Comparison of ENCODE assay signal across 1 cellular context in genomic region chr11:66311965-66312548, GRCh38.
A peak's percentile ranks its signal among the peaks of the same experiment; 100 is the strongest.
TF ChIP-seq lines count a peak whose summit lies in the region.

No MANE protein-coding gene starts in this region.

TF ChIP-seq in K562, 482 proteins besides CTCF, POLR2A, EP300 and RAD21 (continued from another document and continues in another):
- TF ChIP-seq E4F1 (CRISPR knock-in tag; IDR thresholded peaks at IDR 0.05; ENCODE audit: borderline replicate concordance) = no peak
- no peak for TF ChIP-seq ZC3H8 (IDR thresholded peaks at IDR 0.05)
- TF ChIP-seq MTA1 (IDR thresholded peaks at IDR 0.05; ENCODE audit: borderline replicate concordance) = no peak; the same call in 1 of the 2 replicates
- TF ChIP-seq SP2 (IDR thresholded peaks at IDR 0.05; ENCODE audit: extremely low read depth, low read depth, low read length, poor library complexity, severe bottlenecking) = no peak
- TF ChIP-seq, protein P1, sequence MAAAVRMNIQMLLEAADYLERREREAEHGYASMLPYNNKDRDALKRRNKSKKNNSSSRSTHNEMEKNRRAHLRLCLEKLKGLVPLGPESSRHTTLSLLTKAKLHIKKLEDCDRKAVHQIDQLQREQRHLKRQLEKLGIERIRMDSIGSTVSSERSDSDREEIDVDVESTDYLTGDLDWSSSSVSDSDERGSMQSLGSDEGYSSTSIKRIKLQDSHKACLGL (CRISPR knock-in tag; IDR thresholded peaks at IDR 0.05; ENCODE audit: borderline replicate concordance, poor library complexity, severe bottlenecking) = no peak
- no peak for TF ChIP-seq ETS2 (tag; IDR thresholded peaks at IDR 0.05; ENCODE audit: borderline replicate concordance, poor library complexity, severe bottlenecking)
- 0 out of 2 replicates have a peak, but pooled peaks have one; percentile 50 for TF ChIP-seq RNF2 (IDR thresholded peaks at IDR 0.05)
- TF ChIP-seq KAT7 (CRISPR knock-in tag; IDR thresholded peaks at IDR 0.05; ENCODE audit: borderline replicate concordance) = no peak; the same call in 1 of the 2 replicates
- TF ChIP-seq, protein P2, sequence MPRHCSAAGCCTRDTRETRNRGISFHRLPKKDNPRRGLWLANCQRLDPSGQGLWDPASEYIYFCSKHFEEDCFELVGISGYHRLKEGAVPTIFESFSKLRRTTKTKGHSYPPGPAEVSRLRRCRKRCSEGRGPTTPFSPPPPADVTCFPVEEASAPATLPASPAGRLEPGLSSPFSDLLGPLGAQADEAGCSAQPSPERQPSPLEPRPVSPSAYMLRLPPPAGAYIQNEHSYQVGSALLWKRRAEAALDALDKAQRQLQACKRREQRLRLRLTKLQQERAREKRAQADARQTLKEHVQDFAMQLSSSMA (CRISPR knock-in tag; IDR thresholded peaks at IDR 0.05) = no peak
- peak in 1 of 2 experiments; percentile 78; a peak in 2 of 4 replicates for TF ChIP-seq MNT (conservative IDR thresholded peaks at IDR 0.05)
- peak; percentile 56; the same call in 1 of the 2 replicates for TF ChIP-seq KLF1 (tag; IDR thresholded peaks at IDR 0.05)
- TF ChIP-seq SNIP1 (IDR thresholded peaks at IDR 0.05; ENCODE audit: low read depth) = peak; percentile 93
- TF ChIP-seq PHF21A (IDR thresholded peaks at IDR 0.05; ENCODE audit: borderline replicate concordance, low read depth) = peak; percentile 100
- TF ChIP-seq RBM17 (IDR thresholded peaks at IDR 0.05; ENCODE audit: borderline replicate concordance, low read depth, low read length) = no peak
- peak; percentile 80 for TF ChIP-seq GABPB1 (CRISPR knock-in tag; IDR thresholded peaks at IDR 0.05)
- TF ChIP-seq GTF2E2 (tag; IDR thresholded peaks at IDR 0.05) = no peak
- TF ChIP-seq NFATC3 (IDR thresholded peaks at IDR 0.05) = peak; percentile 99
- TF ChIP-seq TAF7 (tag; IDR thresholded peaks at IDR 0.05) = no peak
- no peak for TF ChIP-seq ZNF395 (CRISPR knock-in tag; IDR thresholded peaks at IDR 0.05)
- TF ChIP-seq EHMT2 (IDR thresholded peaks at IDR 0.05) = no peak
- no peak for TF ChIP-seq PATZ1 (CRISPR knock-in tag; IDR thresholded peaks at IDR 0.05; ENCODE audit: borderline replicate concordance)
- no peak for TF ChIP-seq ARNT (IDR thresholded peaks at IDR 0.05)
- peak; percentile 99 for TF ChIP-seq ARID2 (IDR thresholded peaks at IDR 0.05)
- TF ChIP-seq HNRNPK (IDR thresholded peaks at IDR 0.05; ENCODE audit: low read depth, low read length, poor library complexity, severe bottlenecking) = no peak
- TF ChIP-seq ZNF134 (CRISPR knock-in tag; conservative IDR thresholded peaks at IDR 0.05) = no peak
- peak; percentile 76 for TF ChIP-seq TOE1 (IDR thresholded peaks at IDR 0.05; ENCODE audit: borderline replicate concordance)
- TF ChIP-seq TOE1 (CRISPR knock-in tag; IDR thresholded peaks at IDR 0.05; ENCODE audit: borderline replicate concordance, low read depth) = no peak
- TF ChIP-seq FOS (IDR thresholded peaks at IDR 0.05; ENCODE audit: extremely low read depth, insufficient read length) = no peak
- TF ChIP-seq POLR2AphosphoS5 (IDR thresholded peaks at IDR 0.05; ENCODE audit: control insufficient read depth, insufficient read depth, low read depth, low read length) = no peak
- peak; percentile 56 to 75 for TF ChIP-seq RCOR1 (IDR thresholded peaks at IDR 0.05; ENCODE audit: borderline replicate concordance in 1 of 2, low read depth in 2 of 2, low read length in 2 of 2)
- peak; percentile 70 for TF ChIP-seq HNRNPLL (IDR thresholded peaks at IDR 0.05; ENCODE audit: low read depth, low read length, poor library complexity, severe bottlenecking)
- no peak for TF ChIP-seq EWSR1 (IDR thresholded peaks at IDR 0.05; ENCODE audit: borderline replicate concordance, low read depth, partially characterized antibody)
- TF ChIP-seq TFAP4 (CRISPR knock-in tag; IDR thresholded peaks at IDR 0.05; ENCODE audit: borderline replicate concordance) = peak; percentile 78; the same call in 1 of the 2 replicates
- TF ChIP-seq PCBP1 (IDR thresholded peaks at IDR 0.05; ENCODE audit: low read depth, low read length, poor library complexity, severe bottlenecking) = no peak
- TF ChIP-seq SRSF1 (IDR thresholded peaks at IDR 0.05; ENCODE audit: low read depth, low read length) = no peak
- TF ChIP-seq DEAF1 (CRISPR knock-in tag; IDR thresholded peaks at IDR 0.05) = peak; percentile 96
- TF ChIP-seq NR3C1 (CRISPR knock-in tag; IDR thresholded peaks at IDR 0.05) = no peak
- no peak for TF ChIP-seq KDM4B (IDR thresholded peaks at IDR 0.05; ENCODE audit: borderline replicate concordance in 2 of 2, low read depth in 1 of 2)
- peak; percentile 29; the same call in 1 of the 2 replicates for TF ChIP-seq HEY1 (CRISPR knock-in tag; IDR thresholded peaks at IDR 0.05; ENCODE audit: borderline replicate concordance)
- no peak for TF ChIP-seq PTRF (tag; IDR thresholded peaks at IDR 0.05)
- no peak for TF ChIP-seq THAP12 (CRISPR knock-in tag; IDR thresholded peaks at IDR 0.05)
- TF ChIP-seq, protein P3, sequence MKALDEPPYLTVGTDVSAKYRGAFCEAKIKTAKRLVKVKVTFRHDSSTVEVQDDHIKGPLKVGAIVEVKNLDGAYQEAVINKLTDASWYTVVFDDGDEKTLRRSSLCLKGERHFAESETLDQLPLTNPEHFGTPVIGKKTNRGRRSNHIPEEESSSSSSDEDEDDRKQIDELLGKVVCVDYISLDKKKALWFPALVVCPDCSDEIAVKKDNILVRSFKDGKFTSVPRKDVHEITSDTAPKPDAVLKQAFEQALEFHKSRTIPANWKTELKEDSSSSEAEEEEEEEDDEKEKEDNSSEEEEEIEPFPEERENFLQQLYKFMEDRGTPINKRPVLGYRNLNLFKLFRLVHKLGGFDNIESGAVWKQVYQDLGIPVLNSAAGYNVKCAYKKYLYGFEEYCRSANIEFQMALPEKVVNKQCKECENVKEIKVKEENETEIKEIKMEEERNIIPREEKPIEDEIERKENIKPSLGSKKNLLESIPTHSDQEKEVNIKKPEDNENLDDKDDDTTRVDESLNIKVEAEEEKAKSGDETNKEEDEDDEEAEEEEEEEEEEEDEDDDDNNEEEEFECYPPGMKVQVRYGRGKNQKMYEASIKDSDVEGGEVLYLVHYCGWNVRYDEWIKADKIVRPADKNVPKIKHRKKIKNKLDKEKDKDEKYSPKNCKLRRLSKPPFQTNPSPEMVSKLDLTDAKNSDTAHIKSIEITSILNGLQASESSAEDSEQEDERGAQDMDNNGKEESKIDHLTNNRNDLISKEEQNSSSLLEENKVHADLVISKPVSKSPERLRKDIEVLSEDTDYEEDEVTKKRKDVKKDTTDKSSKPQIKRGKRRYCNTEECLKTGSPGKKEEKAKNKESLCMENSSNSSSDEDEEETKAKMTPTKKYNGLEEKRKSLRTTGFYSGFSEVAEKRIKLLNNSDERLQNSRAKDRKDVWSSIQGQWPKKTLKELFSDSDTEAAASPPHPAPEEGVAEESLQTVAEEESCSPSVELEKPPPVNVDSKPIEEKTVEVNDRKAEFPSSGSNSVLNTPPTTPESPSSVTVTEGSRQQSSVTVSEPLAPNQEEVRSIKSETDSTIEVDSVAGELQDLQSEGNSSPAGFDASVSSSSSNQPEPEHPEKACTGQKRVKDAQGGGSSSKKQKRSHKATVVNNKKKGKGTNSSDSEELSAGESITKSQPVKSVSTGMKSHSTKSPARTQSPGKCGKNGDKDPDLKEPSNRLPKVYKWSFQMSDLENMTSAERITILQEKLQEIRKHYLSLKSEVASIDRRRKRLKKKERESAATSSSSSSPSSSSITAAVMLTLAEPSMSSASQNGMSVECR (CRISPR knock-in tag; IDR thresholded peaks at IDR 0.05) = peak; percentile 67; the same call in 1 of the 2 replicates
- TF ChIP-seq ZNF444 (CRISPR knock-in tag; IDR thresholded peaks at IDR 0.05) = no peak
- TF ChIP-seq PTTG1 (tag; IDR thresholded peaks at IDR 0.05; ENCODE audit: low read depth) = no peak
- TF ChIP-seq CCAR2 (IDR thresholded peaks at IDR 0.05; ENCODE audit: low read depth, low read length) = no peak
